ENCODE assay signal across 15 cellular contexts in genomic region chr22:46091277-46091977, GRCh38. TPM values are rescaled to one million over a fixed set of nuclear protein-coding genes. Genes with fewer than 3 reads are reported as not detected.
DNase-seq lines count a peak whose midpoint lies in the region; ATAC-seq and TF ChIP-seq lines count a peak whose summit lies in the region.
"Had no signal": no experiment of that assay in that cellular context is flagged by ENCODE, and none has a peak within 500 bp of the region (broad histone marks: within the 10 kb centered on the region; RNA-seq: fewer than 3 reads in every experiment).

No MANE protein-coding gene starts in this region.

- peak overlapping the region; percentile 96 for H3K27ac Mint-ChIP-seq in HFFc6
- H3K27ac Mint-ChIP-seq: CD4-positive, alpha-beta T cell had no signal

- peak overlapping the region; percentile 63; the same call in 1 of the 2 replicates for H3K4me3 Mint-ChIP-seq in HFFc6
- H3K4me3 Mint-ChIP-seq: CD4-positive, alpha-beta T cell had no signal

- dilution Hi-C loops in mammary epithelial cell (cut with HindIII; ENCODE audit: low sequenced_read_pairs), result no loop called here

- no peak for TF ChIP-seq POLR2A in stomach (IDR thresholded peaks at IDR 0.05)

- H3K27me3 ChIP-seq in mammary epithelial cell (ENCODE audit: insufficient read depth, low read length) (no peaks in the 10 kb centered on the region), left lung (no peaks in the 10 kb centered on the region), stomach (no peaks in the 10 kb centered on the region)
- H3K27me3 ChIP-seq: foreskin keratinocyte had no signal

- H3K9me3 ChIP-seq in mammary epithelial cell (replicated peaks; ENCODE audit: insufficient read depth, low read length), result no peaks in the 10 kb centered on the region
- H3K9me3 ChIP-seq in left lung, result no peaks in the 10 kb centered on the region
- no peaks in the 10 kb centered on the region for H3K9me3 ChIP-seq in stomach

- CTCF ChIA-PET in mammary epithelial cell (lab: Charles Lee; ENCODE audit: low non-redundant PET), result interaction anchor here (0.6 kb wide), 1 partner anchor 12 kb away, joined by 4 read pairs; no protein-coding TSS in a partner anchor

- no TSS peak for BruUV-seq in mammary epithelial cell (replicated peaks; lab: Mats Ljungman, UMichigan)

- no peak overlapping the region for H3K4me3 ChIP-seq in mammary epithelial cell (replicated peaks in 1 of 3; ENCODE audit: insufficient read depth in 1 of 3, low read depth in 2 of 3, low read length in 3 of 3)
- H3K4me3 ChIP-seq in left lung, result no peak overlapping the region
- H3K4me3 ChIP-seq in stomach, result peak overlapping the region in 1 of 4 donors; percentile 43

- peak overlapping the region; percentile 97 for H3K4me2 ChIP-seq in mammary epithelial cell (ENCODE audit: insufficient read depth, low read depth, low read length)

- H3K4me1 ChIP-seq in mammary epithelial cell (ENCODE audit: insufficient read depth, low read length) (peaks cover 81% of the 10 kb centered on the region), left lung (peaks cover 39 to 93% of the 10 kb centered on the region in 2 donors), stomach (peaks cover 89 to 100% (median 100%) of the 10 kb centered on the region in 4 donors)

- H3K27me3 Mint-ChIP-seq in HFFc6 (ENCODE audit: insufficient read depth), result peaks cover 41% of the 10 kb centered on the region
- H3K27me3 Mint-ChIP-seq: CD4-positive, alpha-beta T cell had no signal

- no peak for TF ChIP-seq EP300 in stomach (IDR thresholded peaks at IDR 0.05)

- WGBS in mammary epithelial cell (ENCODE audit: low coverage, missing lambda C conversion rate), result 50% methylated on average over 13 of the region's 19 CpGs
- WGBS in stomach, 5 donors, result 70 to 83% (median 73%) methylated on average over 16 to 19 of the region's 19 CpGs

- H3K27ac ChIP-seq in mammary epithelial cell (ENCODE audit: insufficient read depth, low read depth, low read length) (peak overlapping the region; percentile 79), left lung (peak overlapping the region; percentile 83 to 98), stomach (peak overlapping the region; percentile 82 to 100 (median 99))

- H3K36me3 ChIP-seq in mammary epithelial cell (ENCODE audit: insufficient read depth, low read length), result peaks cover 20% of the 10 kb centered on the region
- H3K36me3 ChIP-seq in left lung, result peaks cover 0 to 78% of the 10 kb centered on the region in 2 donors
- peaks cover 19 to 56% (median 39%) of the 10 kb centered on the region in 4 donors for H3K36me3 ChIP-seq in stomach

- DNase-seq in HFFc6, result no peak
- no peak for DNase-seq in mammary epithelial cell
- DNase-seq in left lung, result peak in 1 of 2 donors; percentile 53
- DNase-seq in stomach, result no peak
- no peak for DNase-seq in NCI-H146 (lab: John Stamatoyannopoulos, UW)
- DNase-seq in ureter (ENCODE audit: low spot score), result no peak
- no peak for DNase-seq in DMS114 treated with DMSO at 0.1 percent for 48 hours (lab: John Stamatoyannopoulos, UW; ENCODE audit: unreplicated experiment)
- DNase-seq: activated CD4-positive, CD25-positive, alpha-beta regulatory T cell; activated T-cell treated with anti-CD3 and anti-CD28 coated beads, Interleukin-2, amount 50 U/mL, for 48 hours; CD4-positive, alpha-beta T cell; cerebellar nuclear complex; NCI-H1092 treated with DMSO at 0.1 percent for 48 hours; NCI-H526 had no signal

- H3K79me2 ChIP-seq in mammary epithelial cell (ENCODE audit: insufficient read depth, low read length), result peaks cover 97% of the 10 kb centered on the region

- no peaks in the 10 kb centered on the region for H3K9me3 Mint-ChIP-seq in HFFc6
- H3K9me3 Mint-ChIP-seq: CD4-positive, alpha-beta T cell had no signal

- in situ Hi-C loops in mammary epithelial cell (cut with MboI; ENCODE audit: low sequenced_read_pairs in 2 of 2), result no loop called here

- intact Hi-C loops in mammary epithelial cell (cut with micrococcal nuclease), result loop anchor here (2.0 kb wide), 1 partner anchor 15 kb away; no protein-coding TSS in a partner anchor
- intact Hi-C loops in left lung (cut with DNase I), result no loop called here
- intact Hi-C loops in stomach (cut with DNase I; ENCODE audit: low total_unique reads), result no loop called here

- peaks cover 69% of the 10 kb centered on the region for H3K4me1 Mint-ChIP-seq in HFFc6 (ENCODE audit: low read depth)

- no peak overlapping the region for H3K9ac ChIP-seq in mammary epithelial cell (ENCODE audit: insufficient read depth, low read length)

- H3K36me3 Mint-ChIP-seq in HFFc6 (ENCODE audit: low read depth), result peaks cover 45% of the 10 kb centered on the region

- no peak overlapping the region for H2AFZ ChIP-seq in mammary epithelial cell (ENCODE audit: low read depth, low read length)

- H4K20me1 ChIP-seq in mammary epithelial cell (ENCODE audit: insufficient read depth, low read length), result peaks cover 3% of the 10 kb centered on the region

- no peak for TF ChIP-seq CTCF in HFFc6 (IDR thresholded peaks at IDR 0.05)
- TF ChIP-seq CTCF in mammary epithelial cell (conservative IDR thresholded peaks at IDR 0.05 in 1 of 2, IDR thresholded peaks at IDR 0.05 in 1 of 2; ENCODE audit: extremely low read depth in 1 of 2, insufficient read depth in 1 of 2, low read depth in 1 of 2, low read length in 2 of 2), result no peak
- TF ChIP-seq CTCF in left lung (IDR thresholded peaks at IDR 0.05), result no peak
- no peak for TF ChIP-seq CTCF in stomach (IDR thresholded peaks at IDR 0.05)

- no peak for ATAC-seq in left lung
- no peak for ATAC-seq in HG02885 (IDR thresholded peaks at IDR 0.05; ENCODE audit: poor library complexity, unreplicated experiment)

RNA-seq across cellular contexts. Expression of gene PPARA, which starts 58.9 kb away (rescaled TPM):
- 10 to 100 TPM; 14.1 to 16.0 (median 15.1) TPM for total RNA-seq in HFFc6 (2021; fragmentation: NEBNext Ultra II Directional; extraction: Animal tissue kit (Norgen Biotek cat#: 25700))
- total RNA-seq in mammary epithelial cell (10 to 100 TPM; 10.3 to 15.5 TPM), left lung (10 to 100 TPM; 19.4 to 22.3 TPM), stomach (10 to 100 TPM in 4 of 5 donors, 1 to 10 TPM in 1; 8.2 to 28.8 (median 19.4) TPM), ureter (29.1 TPM)
- polyA plus RNA-seq in mammary epithelial cell (7.4 TPM), stomach (1 to 10 TPM; 3.4 to 8.6 (median 5.3) TPM)
- 46.3 TPM for polyA minus RNA-seq in mammary epithelial cell
